In the genomic region with DNA sequence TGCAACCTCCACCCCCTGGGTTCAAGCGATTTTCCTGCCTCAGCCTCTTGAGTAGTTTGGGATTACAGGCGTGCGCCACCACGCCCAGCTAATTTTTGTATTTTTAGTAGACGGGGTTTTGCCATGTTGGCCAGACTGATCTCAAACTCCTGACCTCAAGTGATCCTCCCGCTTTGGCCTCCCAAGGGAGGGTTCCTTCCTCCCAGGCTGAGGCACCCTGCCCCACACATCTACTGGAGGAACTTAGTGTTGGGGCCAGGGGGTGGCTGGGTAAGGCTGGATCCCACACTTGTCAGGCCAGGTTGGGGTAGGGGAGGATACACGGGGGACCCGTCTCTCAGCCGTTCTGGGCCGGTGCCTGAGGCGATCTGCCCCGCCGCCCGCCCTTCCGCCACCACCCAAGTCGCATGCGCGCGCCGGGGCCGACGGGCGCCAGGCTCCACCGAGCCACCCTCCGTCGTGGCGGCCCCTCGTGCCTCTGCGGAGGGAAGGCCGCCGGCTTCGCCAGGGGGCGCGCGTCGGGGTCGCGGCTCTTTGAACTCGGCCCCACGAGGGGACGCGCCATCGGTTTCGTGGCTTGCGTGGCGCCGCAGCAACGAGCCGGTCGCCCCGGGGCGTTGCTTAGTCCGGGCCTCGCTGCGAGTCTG, we compare ENCODE assay signal across 8 cellular contexts. TPM values are rescaled to one million over a fixed set of nuclear protein-coding genes. Genes with fewer than 3 reads are reported as not detected.
DNase-seq lines count a peak whose midpoint lies in the region; ATAC-seq and TF ChIP-seq lines count a peak whose summit lies in the region.

No MANE protein-coding gene starts in this region.

- H3K4me3 ChIP-seq in RWPE2 (ENCODE audit: severe bottlenecking) (peak overlapping the region; percentile 43), cardiac fibroblast (replicated peaks in 1 of 2; ENCODE audit: low read depth in 2 of 2, low read length in 2 of 2) (peak overlapping the region; percentile 63), liver (ENCODE audit: low read depth in 1 of 3, low read length in 3 of 3) (peak overlapping the region; percentile 72 to 88 (median 86)), stomach smooth muscle (ENCODE audit: low read length in 2 of 2) (peak overlapping the region; percentile 78 to 79)

- ATAC-seq in GM19025 (IDR thresholded peaks at IDR 0.05; ENCODE audit: low read depth, unreplicated experiment) (peak; percentile 15), HG03103 (IDR thresholded peaks at IDR 0.05; ENCODE audit: low read depth, unreplicated experiment) (peak; percentile 8), RWPE2 (ENCODE audit: low read depth) (peak; percentile 15; the same call in 2 of the 3 replicates)

- peaks cover 19% of the 10 kb centered on the region for H3K4me1 ChIP-seq in RWPE2 (ENCODE audit: insufficient read depth, poor library complexity, severe bottlenecking)
- H3K4me1 ChIP-seq in liver (ENCODE audit: control insufficient read depth in 4 of 4, insufficient read depth in 4 of 4, low read length in 3 of 4), result peaks cover 2 to 16% (median 4%) of the 10 kb centered on the region in 4 donors
- peaks cover 20% of the 10 kb centered on the region for H3K4me1 ChIP-seq in stomach smooth muscle (ENCODE audit: control insufficient read depth, insufficient read depth, low read length)

- H3K27ac ChIP-seq in RWPE2 (ENCODE audit: poor library complexity, severe bottlenecking), result peak overlapping the region; percentile 44
- peak overlapping the region; percentile 93 to 95 for H3K27ac ChIP-seq in liver (ENCODE audit: low read depth in 1 of 2, low read length in 2 of 2)
- H3K27ac ChIP-seq in stomach smooth muscle (ENCODE audit: low read length), result peak overlapping the region; percentile 83

- no peaks in the 10 kb centered on the region for H3K27me3 ChIP-seq in RWPE2 (ENCODE audit: insufficient read depth, poor library complexity, severe bottlenecking)
- no peaks in the 10 kb centered on the region for H3K27me3 ChIP-seq in liver (ENCODE audit: control insufficient read depth in 4 of 4, insufficient read depth in 4 of 4, low read length in 3 of 4)
- H3K27me3 ChIP-seq in stomach smooth muscle (ENCODE audit: control insufficient read depth in 1 of 2, insufficient read depth in 2 of 2, low read length in 2 of 2), result peaks cover 0 to 3% of the 10 kb centered on the region in 2 donors

- 7% methylated on average over 55 of the region's 55 CpGs for WGBS in liver

- H3K9me3 ChIP-seq in RWPE2 (ENCODE audit: severe bottlenecking) (no peaks in the 10 kb centered on the region), liver (ENCODE audit: control insufficient read depth in 4 of 4, low read length in 3 of 4) (no peaks in the 10 kb centered on the region), stomach smooth muscle (ENCODE audit: control insufficient read depth in 2 of 2, low read length in 2 of 2) (no peaks in the 10 kb centered on the region)

- peak; percentile 36 for DNase-seq in DMS79 treated with DMSO at 0.1 percent for 48 hours (lab: John Stamatoyannopoulos, UW)
- DNase-seq in RWPE2 (ENCODE audit: low spot score), result no peak
- no peak for DNase-seq in cardiac fibroblast (ENCODE audit: low read depth in 2 of 2)
- no peak for DNase-seq in D341Med (ENCODE audit: low spot score)

- TF ChIP-seq CTCF in RWPE2 (IDR thresholded peaks at IDR 0.05; ENCODE audit: poor library complexity, severe bottlenecking) (no peak), cardiac fibroblast (IDR thresholded peaks at IDR 0.05; ENCODE audit: low read depth, low read length) (no peak), liver (IDR thresholded peaks at IDR 0.05; ENCODE audit: low read depth, low read length, missing input control) (peak; percentile 1)

- no peak for TF ChIP-seq RAD21 in liver (IDR thresholded peaks at IDR 0.05)

- H3K36me3 ChIP-seq in RWPE2 (ENCODE audit: low read depth) (no peaks in the 10 kb centered on the region), liver (ENCODE audit: control insufficient read depth in 4 of 4, insufficient read depth in 3 of 4, low read depth in 1 of 4, low read length in 3 of 4) (no peaks in the 10 kb centered on the region), stomach smooth muscle (ENCODE audit: control insufficient read depth in 2 of 2, insufficient read depth in 2 of 2, low read length in 2 of 2) (no peaks in the 10 kb centered on the region)

- H3K9ac ChIP-seq in liver (ENCODE audit: low read depth in 1 of 2, low read length in 2 of 2) (peak overlapping the region in 1 of 2 donors; percentile 59), stomach smooth muscle (ENCODE audit: low read length in 2 of 2) (peak overlapping the region; percentile 58 to 76)

TF ChIP-seq in liver, 16 proteins besides CTCF, POLR2A, EP300 and RAD21:
- no peak for TF ChIP-seq FOXA1 (IDR thresholded peaks at IDR 0.05)
- no peak for TF ChIP-seq HNF4A (conservative IDR thresholded peaks at IDR 0.05)
- TF ChIP-seq EGR1 (IDR thresholded peaks at IDR 0.05; ENCODE audit: low read depth in 2 of 2), result no peak
- no peak for TF ChIP-seq ZBTB33 (IDR thresholded peaks at IDR 0.05)
- no peak for TF ChIP-seq GABPA (IDR thresholded peaks at IDR 0.05 in 1 of 2, conservative IDR thresholded peaks at IDR 0.05 in 1 of 2)
- TF ChIP-seq ATF3 (IDR thresholded peaks at IDR 0.05), result no peak
- no peak for TF ChIP-seq JUND (IDR thresholded peaks at IDR 0.05)
- no peak for TF ChIP-seq RXRA (IDR thresholded peaks at IDR 0.05)
- TF ChIP-seq YY1 (IDR thresholded peaks at IDR 0.05), result no peak
- TF ChIP-seq, protein P1, sequence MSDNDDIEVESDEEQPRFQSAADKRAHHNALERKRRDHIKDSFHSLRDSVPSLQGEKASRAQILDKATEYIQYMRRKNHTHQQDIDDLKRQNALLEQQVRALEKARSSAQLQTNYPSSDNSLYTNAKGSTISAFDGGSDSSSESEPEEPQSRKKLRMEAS (IDR thresholded peaks at IDR 0.05), result no peak
- TF ChIP-seq SP1 (IDR thresholded peaks at IDR 0.05), result no peak
- no peak for TF ChIP-seq FOXA2 (IDR thresholded peaks at IDR 0.05)
- TF ChIP-seq, protein P2, sequence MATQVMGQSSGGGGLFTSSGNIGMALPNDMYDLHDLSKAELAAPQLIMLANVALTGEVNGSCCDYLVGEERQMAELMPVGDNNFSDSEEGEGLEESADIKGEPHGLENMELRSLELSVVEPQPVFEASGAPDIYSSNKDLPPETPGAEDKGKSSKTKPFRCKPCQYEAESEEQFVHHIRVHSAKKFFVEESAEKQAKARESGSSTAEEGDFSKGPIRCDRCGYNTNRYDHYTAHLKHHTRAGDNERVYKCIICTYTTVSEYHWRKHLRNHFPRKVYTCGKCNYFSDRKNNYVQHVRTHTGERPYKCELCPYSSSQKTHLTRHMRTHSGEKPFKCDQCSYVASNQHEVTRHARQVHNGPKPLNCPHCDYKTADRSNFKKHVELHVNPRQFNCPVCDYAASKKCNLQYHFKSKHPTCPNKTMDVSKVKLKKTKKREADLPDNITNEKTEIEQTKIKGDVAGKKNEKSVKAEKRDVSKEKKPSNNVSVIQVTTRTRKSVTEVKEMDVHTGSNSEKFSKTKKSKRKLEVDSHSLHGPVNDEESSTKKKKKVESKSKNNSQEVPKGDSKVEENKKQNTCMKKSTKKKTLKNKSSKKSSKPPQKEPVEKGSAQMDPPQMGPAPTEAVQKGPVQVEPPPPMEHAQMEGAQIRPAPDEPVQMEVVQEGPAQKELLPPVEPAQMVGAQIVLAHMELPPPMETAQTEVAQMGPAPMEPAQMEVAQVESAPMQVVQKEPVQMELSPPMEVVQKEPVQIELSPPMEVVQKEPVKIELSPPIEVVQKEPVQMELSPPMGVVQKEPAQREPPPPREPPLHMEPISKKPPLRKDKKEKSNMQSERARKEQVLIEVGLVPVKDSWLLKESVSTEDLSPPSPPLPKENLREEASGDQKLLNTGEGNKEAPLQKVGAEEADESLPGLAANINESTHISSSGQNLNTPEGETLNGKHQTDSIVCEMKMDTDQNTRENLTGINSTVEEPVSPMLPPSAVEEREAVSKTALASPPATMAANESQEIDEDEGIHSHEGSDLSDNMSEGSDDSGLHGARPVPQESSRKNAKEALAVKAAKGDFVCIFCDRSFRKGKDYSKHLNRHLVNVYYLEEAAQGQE (IDR thresholded peaks at IDR 0.05), result no peak
- TF ChIP-seq HNF4G (IDR thresholded peaks at IDR 0.05), result no peak
- TF ChIP-seq TAF1 (conservative IDR thresholded peaks at IDR 0.05), result no peak
- no peak for TF ChIP-seq NR2F2 (IDR thresholded peaks at IDR 0.05)

RNA-seq across cellular contexts. Expression of gene GRB7, which starts 15.9 kb away (rescaled TPM):
- total RNA-seq in liver, result 1 to 10 TPM; 1.9 to 3.0 TPM
- 1 to 10 TPM; 1.9 to 6.8 TPM for polyA plus RNA-seq in liver

RNA-seq across cellular contexts. Expression of gene MIEN1, which starts 23.3 kb away (rescaled TPM):
- 10 to 100 TPM; 11.1 to 13.4 TPM for total RNA-seq in liver
- 10 to 100 TPM; 44.6 to 99.0 TPM for polyA plus RNA-seq in liver

RNA-seq across cellular contexts. Expression of gene ERBB2, which starts 53.8 kb away (rescaled TPM):
- 10 to 100 TPM; 21.0 to 28.8 TPM for total RNA-seq in liver
- 10 to 100 TPM in 1 of 2 donors, 1 to 10 TPM in 1; 4.7 to 10.5 TPM for polyA plus RNA-seq in liver

Comparison
In these comparisons a context has a peak if more than half of its experiments do, and no peak if none do; other contexts are left out.
1. H3K27ac ChIP-seq: peak in every context shown above with its lines; median percentile 94 in liver; 83 in stomach smooth muscle; 44 in RWPE2.